ENCODE assay signal across 25 cellular contexts in genomic region chr1:161824618-161825017, GRCh38. TPM values are rescaled to one million over a fixed set of nuclear protein-coding genes. Genes with fewer than 3 reads are reported as not detected.
DNase-seq lines count a peak whose midpoint lies in the region; ATAC-seq, FAIRE-seq and TF ChIP-seq lines count a peak whose summit lies in the region.
"Had no signal": no experiment of that assay in that cellular context is flagged by ENCODE, and none has a peak within 500 bp of the region (broad histone marks: within the 10 kb centered on the region; RNA-seq: fewer than 3 reads in every experiment).

No MANE protein-coding gene starts in this region.

- ATAC-seq in PC-3, result peak; percentile 86
- ATAC-seq: A549, GM23338, HCT116 had no signal

- H3K36me3 ChIP-seq in breast epithelium, result no peaks in the 10 kb centered on the region
- H3K36me3 ChIP-seq in PC-3 (ENCODE audit: low read depth, low read length), result peaks cover 8% of the 10 kb centered on the region; the same call in 1 of the 2 replicates

- H3K27me3 Mint-ChIP-seq in immature natural killer cell (ENCODE audit: low read depth in 3 of 3), result no peaks in the 10 kb centered on the region
- H3K27me3 Mint-ChIP-seq: CD4-positive, alpha-beta memory T cell had no signal

- DNase-seq in T47D (ENCODE audit: low read depth in 1 of 2, low spot score in 1 of 2), result peak; percentile 4 to 66
- DNase-seq in breast epithelium (ENCODE audit: low spot score in 2 of 2), result no peak
- DNase-seq in GM12892 (ENCODE audit: insufficient read length), result no peak
- peak; percentile 43 for DNase-seq in PC-3
- DNase-seq in immature natural killer cell, result no peak
- no peak for DNase-seq in activated naive CD4-positive, alpha-beta T cell treated with Interleukin-2 at 50 U/mL for 16 hours
- DNase-seq in GM03348 (ENCODE audit: low spot score), result no peak
- DNase-seq: 8988T; ACHN; AML-193; BE2C; Calu3; CD4-positive, alpha-beta memory T cell; COR-L47; DMS79; EL; GDM1; H9; HFFc6 had no signal

- intact Hi-C loops in breast epithelium (cut with DNase I; ENCODE audit: low total_unique reads) (no loop called here), PC-3 (cut with micrococcal nuclease) (no loop called here)

- no peak for TF ChIP-seq CTCF in breast epithelium (IDR thresholded peaks at IDR 0.05)
- no peak for TF ChIP-seq CTCF in PC-3 (conservative IDR thresholded peaks at IDR 0.05; ENCODE audit: low read depth, low read length)

- H3F3A ChIP-seq in PC-3 (ENCODE audit: low read length, unreplicated experiment), result no peaks in the 10 kb centered on the region

- POLR2A ChIA-PET in PC-3 (lab: Charles Lee; ENCODE audit: unreplicated experiment), result interaction anchor here (0.7 kb wide), 1 partner anchor 124 kb away, joined by 7 read pairs; no protein-coding TSS in a partner anchor

- H3K9me3 ChIP-seq in breast epithelium, result no peaks in the 10 kb centered on the region
- H3K9me3 ChIP-seq in PC-3 (ENCODE audit: low read length), result no peaks in the 10 kb centered on the region
- H3K9me3 ChIP-seq: A549, BE2C had no signal

- H3K4me1 ChIP-seq in breast epithelium, result no peaks in the 10 kb centered on the region
- H3K4me1 ChIP-seq in PC-3 (ENCODE audit: insufficient read depth, low read length), result peaks cover 16% of the 10 kb centered on the region
- H3K4me1 ChIP-seq: A549; BE2C; BLaER1 treated with 17β-estradiol and CSF1 and Interleukin-3, amounts not matched to agents 10 nM and 100 nM had no signal

- H3K9ac ChIP-seq in PC-3 (ENCODE audit: low read length), result no peak overlapping the region
- H3K9ac ChIP-seq: BLaER1 treated with 17β-estradiol and CSF1 and Interleukin-3, amounts not matched to agents 10 nM and 100 nM had no signal

- H3K9me2 ChIP-seq in PC-3 (replicated peaks; ENCODE audit: low read length), result no peaks in the 10 kb centered on the region

- TF ChIP-seq POLR2A in breast epithelium (IDR thresholded peaks at IDR 0.05) (no peak), GM12892 (IDR thresholded peaks at IDR 0.05; ENCODE audit: low read depth, low read length) (no peak)

- H3K27ac ChIP-seq in breast epithelium (no peak overlapping the region), PC-3 (ENCODE audit: low read length) (no peak overlapping the region)
- H3K27ac ChIP-seq: A549; BLaER1 treated with 17β-estradiol and CSF1 and Interleukin-3, amounts not matched to agents 10 nM and 100 nM had no signal

- no TSS peak for BruUV-seq in PC-3 (replicated peaks; lab: Mats Ljungman, UMichigan)

- H3K4me3 ChIP-seq in breast epithelium (no peak overlapping the region), PC-3 (ENCODE audit: low read length) (no peak overlapping the region)
- H3K4me3 ChIP-seq: A549; BLaER1 treated with 17β-estradiol and CSF1 and Interleukin-3, amounts not matched to agents 10 nM and 100 nM; GM23338 had no signal

- in situ Hi-C loops in T47D (cut with HindIII; ENCODE audit: low pct_unique_long_range_greater_than_20kb, low sequenced_read_pairs), result no loop called here

- H4K20me1 ChIP-seq in PC-3 (ENCODE audit: low read length), result no peaks in the 10 kb centered on the region

- peaks cover 34 to 58% (median 51%) of the 10 kb centered on the region in 3 donors for H3K36me3 Mint-ChIP-seq in immature natural killer cell

- H3K27me3 ChIP-seq in breast epithelium (no peaks in the 10 kb centered on the region), PC-3 (ENCODE audit: low read length) (no peaks in the 10 kb centered on the region)
- H3K27me3 ChIP-seq: BE2C; BLaER1 treated with 17β-estradiol and CSF1 and Interleukin-3, amounts not matched to agents 10 nM and 100 nM had no signal

- no peak overlapping the region for H3K27ac Mint-ChIP-seq in immature natural killer cell
- H3K27ac Mint-ChIP-seq: CD4-positive, alpha-beta memory T cell; GM23338; H9; HFFc6 had no signal

- no peak overlapping the region for H3K4me2 ChIP-seq in PC-3 (ENCODE audit: low read length)
- H3K4me2 ChIP-seq: A549; BLaER1 treated with 17β-estradiol and CSF1 and Interleukin-3, amounts not matched to agents 10 nM and 100 nM; GM23338 had no signal

- no peaks in the 10 kb centered on the region for H3K9me3 Mint-ChIP-seq in immature natural killer cell
- H3K9me3 Mint-ChIP-seq: HFFc6 had no signal

- no peak overlapping the region for H2AFZ ChIP-seq in PC-3 (ENCODE audit: low read length)
- H2AFZ ChIP-seq: GM23338 had no signal

- H3K4me1 Mint-ChIP-seq in immature natural killer cell, result no peaks in the 10 kb centered on the region
- H3K4me1 Mint-ChIP-seq: GM23338 had no signal

- H3K4me3 Mint-ChIP-seq in immature natural killer cell, result no peak overlapping the region
- H3K4me3 Mint-ChIP-seq: CD4-positive, alpha-beta memory T cell; GM23338; H9; HFFc6 had no signal

- H3K79me2 ChIP-seq in PC-3 (ENCODE audit: low read length), result no peaks in the 10 kb centered on the region

- peak; percentile 30 for FAIRE-seq in GM12892 (lab: Jason Lieb, UNC)
- FAIRE-seq: A549, GM12891, GM19239 had no signal

- CTCF ChIA-PET in PC-3 (lab: Charles Lee), result interaction anchor here (1.4 kb wide), 1 partner anchor 213 kb away, joined by 6 read pairs; no protein-coding TSS in a partner anchor

RNA-seq across cellular contexts. Expression of gene ATF6, which starts 58.5 kb away (rescaled TPM):
- total RNA-seq in breast epithelium (10 to 100 TPM; 31.0 to 56.1 (median 34.1) TPM), PC-3 (2014; rRNA removed) (19.2 and 19.7 TPM in 2 replicates)
- 12.9 TPM for polyA plus RNA-seq in GM12892 (2012; ENCODE audit: missing spikeins)
- polyA plus RNA-seq in immature natural killer cell, result 10 to 100 TPM; 10.3 to 14.2 (median 11.0) TPM

Comparison
In these comparisons a context has a peak if more than half of its experiments do, and no peak if none do; other contexts are left out.
1. DNase-seq: peak in T47D (2 of 2) and PC-3 (single experiment); none in breast epithelium (0 of 2), GM12892 (single experiment), immature natural killer cell (0 of 3), activated naive CD4-positive, alpha-beta T cell treated with Interleukin-2 at 50 U/mL for 16 hours (single experiment) and GM03348 (single experiment).